Comparison of ENCODE assay signal across 25 cellular contexts in genomic region chr7:48106906-48107659, GRCh38. TPM values are rescaled to one million over a fixed set of nuclear protein-coding genes. Genes with fewer than 3 reads are reported as not detected.
DNase-seq lines count a peak whose midpoint lies in the region; ATAC-seq and TF ChIP-seq lines count a peak whose summit lies in the region.
"Had no signal": no experiment of that assay in that cellular context is flagged by ENCODE, and none has a peak within 500 bp of the region (broad histone marks: within the 10 kb centered on the region; RNA-seq: fewer than 3 reads in every experiment).

No MANE protein-coding gene starts in this region.

- H3K4me1 Mint-ChIP-seq in activated T-cell treated with anti-CD3 and anti-CD28 coated beads, Interleukin-2, amount 50 U/mL, for 72 hours (ENCODE audit: low read depth), result peaks cover 11% of the 10 kb centered on the region
- peaks cover 9% of the 10 kb centered on the region for H3K4me1 Mint-ChIP-seq in activated T-helper 17 cell treated with anti-CD3 and anti-CD28 coated beads, Interleukin-2, amount 50 U/mL, for 72 hours
- H3K4me1 Mint-ChIP-seq in immature natural killer cell (peaks cover 33 to 35% of the 10 kb centered on the region in 2 donors), T-cell (peaks cover 25 to 33% (median 26%) of the 10 kb centered on the region in 3 donors)

- no peak overlapping the region for H3K4me3 Mint-ChIP-seq in activated T-cell treated with anti-CD3 and anti-CD28 coated beads, Interleukin-2, amount 50 U/mL, for 72 hours
- H3K4me3 Mint-ChIP-seq in activated T-helper 17 cell treated with anti-CD3 and anti-CD28 coated beads, Interleukin-2, amount 50 U/mL, for 72 hours, result no peak overlapping the region
- H3K4me3 Mint-ChIP-seq in immature natural killer cell, result no peak overlapping the region
- H3K4me3 Mint-ChIP-seq in T-cell, result no peak overlapping the region
- H3K4me3 Mint-ChIP-seq: CD4-positive, alpha-beta T cell; H9; HFFc6 had no signal

- ATAC-seq in activated T-cell treated with anti-CD3 and anti-CD28 coated beads, Interleukin-2, amount 50 U/mL, for 72 hours (replicated peaks in 1 of 2), result no peak
- ATAC-seq in activated T-helper 17 cell treated with anti-CD3 and anti-CD28 coated beads, Interleukin-2, amount 50 U/mL, for 72 hours (replicated peaks), result no peak
- ATAC-seq in T-cell (replicated peaks in 1 of 4), result no peak
- ATAC-seq: GM12878 had no signal

- peaks cover 15 to 32% of the 10 kb centered on the region in 2 donors for H3K36me3 Mint-ChIP-seq in activated T-cell treated with anti-CD3 and anti-CD28 coated beads, Interleukin-2, amount 50 U/mL, for 72 hours (ENCODE audit: insufficient read depth in 2 of 2)
- peaks cover 81% of the 10 kb centered on the region for H3K36me3 Mint-ChIP-seq in activated T-helper 17 cell treated with anti-CD3 and anti-CD28 coated beads, Interleukin-2, amount 50 U/mL, for 72 hours (ENCODE audit: low read depth)
- peaks cover 25 to 57% (median 30%) of the 10 kb centered on the region in 3 donors for H3K36me3 Mint-ChIP-seq in immature natural killer cell
- H3K36me3 Mint-ChIP-seq in T-cell, result peaks cover 53% of the 10 kb centered on the region

- POLR2A ChIA-PET in T-cell (lab: Charles Lee), result interaction anchor here (0.5 to 0.6 kb wide), 2 partner anchors 15 to 74 kb away, joined by 3 to 4 read pairs; no protein-coding TSS in a partner anchor

- no peaks in the 10 kb centered on the region for H3K27me3 Mint-ChIP-seq in activated T-cell treated with anti-CD3 and anti-CD28 coated beads, Interleukin-2, amount 50 U/mL, for 72 hours (ENCODE audit: low read depth)
- H3K27me3 Mint-ChIP-seq in activated T-helper 17 cell treated with anti-CD3 and anti-CD28 coated beads, Interleukin-2, amount 50 U/mL, for 72 hours, result no peaks in the 10 kb centered on the region
- H3K27me3 Mint-ChIP-seq in immature natural killer cell (ENCODE audit: low read depth in 3 of 3) (peaks cover 0 to 8% (median 3%) of the 10 kb centered on the region in 3 donors), T-cell (no peaks in the 10 kb centered on the region)
- H3K27me3 Mint-ChIP-seq: CD4-positive, alpha-beta T cell had no signal

- H3K27ac ChIP-seq in spleen (no peak overlapping the region), WERI-Rb-1 (no peak overlapping the region)
- H3K27ac ChIP-seq: BLaER1 had no signal

- TF ChIP-seq POLR2A in spleen (IDR thresholded peaks at IDR 0.05), result no peak

- peak overlapping the region; percentile 36 for H3K27ac Mint-ChIP-seq in activated T-cell treated with anti-CD3 and anti-CD28 coated beads, Interleukin-2, amount 50 U/mL, for 72 hours
- H3K27ac Mint-ChIP-seq in activated T-helper 17 cell treated with anti-CD3 and anti-CD28 coated beads, Interleukin-2, amount 50 U/mL, for 72 hours, result peak overlapping the region; percentile 10
- H3K27ac Mint-ChIP-seq in immature natural killer cell, result peak overlapping the region in 4 of 6 donors; percentile 27 to 57 (median 45)
- peak overlapping the region in 1 of 2 donors; percentile 56 for H3K27ac Mint-ChIP-seq in T-cell
- H3K27ac Mint-ChIP-seq: H9, HFFc6 had no signal

- peaks cover 0 to 16% (median 9%) of the 10 kb centered on the region in 6 donors for H3K4me1 ChIP-seq in spleen
- H3K4me1 ChIP-seq: BLaER1 had no signal

- no peaks in the 10 kb centered on the region for H3K9me3 ChIP-seq in spleen
- no peaks in the 10 kb centered on the region for H3K9me3 ChIP-seq in WERI-Rb-1 (ENCODE audit: severe bottlenecking)
- H3K9me3 ChIP-seq: BLaER1, Caco-2 had no signal

- no peaks in the 10 kb centered on the region for H3K9me3 Mint-ChIP-seq in activated T-cell treated with anti-CD3 and anti-CD28 coated beads, Interleukin-2, amount 50 U/mL, for 72 hours
- H3K9me3 Mint-ChIP-seq in activated T-helper 17 cell treated with anti-CD3 and anti-CD28 coated beads, Interleukin-2, amount 50 U/mL, for 72 hours, result no peaks in the 10 kb centered on the region
- H3K9me3 Mint-ChIP-seq in immature natural killer cell (no peaks in the 10 kb centered on the region), T-cell (no peaks in the 10 kb centered on the region)
- H3K9me3 Mint-ChIP-seq: CD4-positive, alpha-beta T cell; H9; HFFc6 had no signal

- WGBS in spleen, 5 donors, result 93 to 98% (median 95%) methylated on average over 22 to 29 of the region's 29 CpGs

- TF ChIP-seq CTCF in spleen (IDR thresholded peaks at IDR 0.05 in 8 of 11, conservative IDR thresholded peaks at IDR 0.05 in 3 of 11) (no peak), WERI-Rb-1 (IDR thresholded peaks at IDR 0.05; ENCODE audit: low read depth, low read length) (no peak)

- CTCF ChIA-PET in T-cell (lab: Charles Lee), result interaction anchor here in 1 of 2 donors (1.0 kb wide), 1 partner anchor 162 kb away, joined by 3 read pairs; no protein-coding TSS in a partner anchor

- intact Hi-C loops in spleen (cut with DNase I; ENCODE audit: low total_unique reads), result no loop called here

- H3K36me3 ChIP-seq in spleen, result peaks cover 7 to 78% (median 71%) of the 10 kb centered on the region in 6 donors
- H3K36me3 ChIP-seq in WERI-Rb-1, result peaks cover 26% of the 10 kb centered on the region
- H3K36me3 ChIP-seq: BLaER1 had no signal

- H3K4me3 ChIP-seq in spleen (no peak overlapping the region), WERI-Rb-1 (ENCODE audit: low read depth, low read length) (no peak overlapping the region)
- H3K4me3 ChIP-seq: BLaER1, GM12878, K562 had no signal

- no peak for DNase-seq in activated T-cell treated with anti-CD3 and anti-CD28 coated beads, Interleukin-2, amount 50 U/mL, for 72 hours
- no peak for DNase-seq in activated T-cell treated with anti-CD3 and anti-CD28 coated beads for 4 hours
- DNase-seq in immature natural killer cell, result no peak
- DNase-seq in spleen, result peak; percentile 72
- no peak for DNase-seq in T-cell
- DNase-seq in HuH-7 (ENCODE audit: low spot score), result no peak
- no peak for DNase-seq in WERI-Rb-1
- DNase-seq: Caco-2; CD4-positive, alpha-beta T cell; DMS 273 treated with DMSO at 0.1 percent for 48 hours; DMS79 treated with DMSO at 0.1 percent for 48 hours; H9; HFFc6; MM.1S; NCI-H1048; NCI-H1417 treated with DMSO at 0.1 percent for 48 hours; NCI-H187; NCI-H446; NCI-H526; OCI-M1; Right ventricle myocardium superior had no signal

- H3K27me3 ChIP-seq in spleen (replicated peaks in 1 of 7) (no peaks in the 10 kb centered on the region), WERI-Rb-1 (ENCODE audit: insufficient read depth, low read depth, severe bottlenecking) (no peaks in the 10 kb centered on the region)
- H3K27me3 ChIP-seq: BLaER1 had no signal

RNA-seq across cellular contexts. Expression of gene UPP1, which starts 18.0 kb away (rescaled TPM):
- total RNA-seq in activated T-cell treated with anti-CD3 and anti-CD28 coated beads, Interleukin-2, amount 50 U/mL, for 72 hours, result 100 to 1,000 TPM in 1 of 2 donors, 10 to 100 TPM in 1; 92.2 to 122 TPM
- total RNA-seq in activated T-helper 17 cell treated with anti-CD3 and anti-CD28 coated beads, Interleukin-2, amount 50 U/mL, for 72 hours, result 10 to 100 TPM; 69.1 to 83.9 TPM
- polyA plus RNA-seq in immature natural killer cell (100 to 1,000 TPM; 125 to 171 (median 166) TPM), spleen (10 to 100 TPM; 30.2 to 70.1 (median 56.3) TPM)
- total RNA-seq in spleen (10 to 100 TPM; 22.2 to 80.0 (median 54.4) TPM), T-cell (100 to 1,000 TPM in 3 of 5 donors, 10 to 100 TPM in 2; 77.7 to 227 (median 177) TPM)
